1 cellular context compared by ENCODE assay signal in the genomic region with DNA sequence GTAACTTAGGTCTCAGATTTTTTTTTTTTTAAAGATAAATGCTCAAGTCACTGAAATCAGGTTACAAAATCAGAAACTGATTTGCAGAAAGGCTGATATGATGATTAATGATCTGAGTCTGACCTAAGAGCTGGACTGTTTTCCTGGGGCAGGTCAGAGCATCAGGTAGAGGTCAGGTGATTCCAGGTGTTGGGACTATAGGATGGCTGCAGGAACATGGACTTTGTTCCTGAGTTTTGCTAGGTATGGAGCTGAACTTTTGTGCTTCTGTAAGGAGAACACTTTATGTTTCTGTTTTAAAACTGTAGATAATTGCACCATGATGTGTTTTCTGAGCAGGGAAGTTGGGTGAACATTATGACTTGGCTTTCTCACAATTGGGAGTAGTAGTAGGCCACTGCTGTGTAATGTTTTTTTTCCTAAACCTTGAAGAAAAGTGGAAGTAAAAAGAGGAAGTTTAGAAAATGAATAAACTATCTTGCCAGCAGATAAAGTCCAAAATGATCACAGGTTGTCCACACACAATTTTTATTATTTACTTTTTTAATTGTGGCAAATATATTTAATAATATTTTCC.
TF ChIP-seq lines count a peak whose summit lies in the region.

No MANE protein-coding gene starts in this region.

TF ChIP-seq in HepG2, 621 proteins besides CTCF, POLR2A, EP300 and RAD21 (continued from another document):
- TF ChIP-seq, protein P1, sequence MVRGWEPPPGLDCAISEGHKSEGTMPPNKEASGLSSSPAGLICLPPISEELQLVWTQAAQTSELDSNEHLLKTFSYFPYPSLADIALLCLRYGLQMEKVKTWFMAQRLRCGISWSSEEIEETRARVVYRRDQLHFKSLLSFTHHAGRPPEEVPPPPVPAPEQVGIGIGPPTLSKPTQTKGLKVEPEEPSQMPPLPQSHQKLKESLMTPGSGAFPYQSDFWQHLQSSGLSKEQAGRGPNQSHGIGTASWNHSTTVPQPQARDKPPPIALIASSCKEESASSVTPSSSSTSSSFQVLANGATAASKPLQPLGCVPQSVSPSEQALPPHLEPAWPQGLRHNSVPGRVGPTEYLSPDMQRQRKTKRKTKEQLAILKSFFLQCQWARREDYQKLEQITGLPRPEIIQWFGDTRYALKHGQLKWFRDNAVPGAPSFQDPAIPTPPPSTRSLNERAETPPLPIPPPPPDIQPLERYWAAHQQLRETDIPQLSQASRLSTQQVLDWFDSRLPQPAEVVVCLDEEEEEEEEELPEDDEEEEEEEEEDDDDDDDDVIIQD (CRISPR knock-in tag; IDR thresholded peaks at IDR 0.05; ENCODE audit: low read depth) = 0 out of 2 replicates have a peak, but pooled peaks have one; percentile 3
- TF ChIP-seq, protein P2, sequence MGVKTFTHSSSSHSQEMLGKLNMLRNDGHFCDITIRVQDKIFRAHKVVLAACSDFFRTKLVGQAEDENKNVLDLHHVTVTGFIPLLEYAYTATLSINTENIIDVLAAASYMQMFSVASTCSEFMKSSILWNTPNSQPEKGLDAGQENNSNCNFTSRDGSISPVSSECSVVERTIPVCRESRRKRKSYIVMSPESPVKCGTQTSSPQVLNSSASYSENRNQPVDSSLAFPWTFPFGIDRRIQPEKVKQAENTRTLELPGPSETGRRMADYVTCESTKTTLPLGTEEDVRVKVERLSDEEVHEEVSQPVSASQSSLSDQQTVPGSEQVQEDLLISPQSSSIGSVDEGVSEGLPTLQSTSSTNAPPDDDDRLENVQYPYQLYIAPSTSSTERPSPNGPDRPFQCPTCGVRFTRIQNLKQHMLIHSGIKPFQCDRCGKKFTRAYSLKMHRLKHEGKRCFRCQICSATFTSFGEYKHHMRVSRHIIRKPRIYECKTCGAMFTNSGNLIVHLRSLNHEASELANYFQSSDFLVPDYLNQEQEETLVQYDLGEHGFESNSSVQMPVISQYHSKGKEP (CRISPR knock-in tag; IDR thresholded peaks at IDR 0.05) = no peak
